In genomic region chr12:57693317-57693658, GRCh38 we compare ENCODE assay signal across 1 cellular context.
TF ChIP-seq lines count a peak whose summit lies in the region.

No MANE protein-coding gene starts in this region.

TF ChIP-seq in HCT116, 20 proteins besides CTCF, POLR2A, EP300 and RAD21:
- no peak for TF ChIP-seq JUND (IDR thresholded peaks at IDR 0.05)
- TF ChIP-seq CBX3 (IDR thresholded peaks at IDR 0.05; ENCODE audit: low read depth), result no peak
- no peak for TF ChIP-seq ATF3 (IDR thresholded peaks at IDR 0.05)
- no peak for TF ChIP-seq ZNF274 (IDR thresholded peaks at IDR 0.05; ENCODE audit: low read depth, low read length)
- no peak for TF ChIP-seq MAX (IDR thresholded peaks at IDR 0.05)
- no peak for TF ChIP-seq EZH2phosphoT487 (IDR thresholded peaks at IDR 0.05; ENCODE audit: borderline replicate concordance)
- no peak for TF ChIP-seq TCF7L2 (IDR thresholded peaks at IDR 0.05; ENCODE audit: borderline replicate concordance, extremely low read depth, insufficient read depth, insufficient read length)
- no peak for TF ChIP-seq FOSL1 (IDR thresholded peaks at IDR 0.05; ENCODE audit: low read depth)
- TF ChIP-seq EGR1 (IDR thresholded peaks at IDR 0.05; ENCODE audit: low read depth), result no peak
- no peak for TF ChIP-seq SP1 (IDR thresholded peaks at IDR 0.05; ENCODE audit: low read depth)
- TF ChIP-seq ZFX (IDR thresholded peaks at IDR 0.05), result no peak
- no peak for TF ChIP-seq REST (IDR thresholded peaks at IDR 0.05; ENCODE audit: low read depth)
TF ChIP-seq in HCT116: peak in this region for 0.
